Comparison of ENCODE assay signal across 6 cellular contexts in genomic region chr13:62906896-62907295, GRCh38.
"Had no signal": no experiment of that assay in that cellular context is flagged by ENCODE, and none has a peak within 500 bp of the region (broad histone marks: within the 10 kb centered on the region; RNA-seq: fewer than 3 reads in every experiment).

No MANE protein-coding gene starts in this region.

- H3K9me3 ChIP-seq: HAP-1 had no signal

- H3K36me3 ChIP-seq: HAP-1 had no signal

- H2AFZ ChIP-seq: GM23248 had no signal

- H3K4me3 ChIP-seq: GM23248, HAP-1, K562 had no signal

- H3K4me1 ChIP-seq: HAP-1 had no signal

- H3K27ac ChIP-seq: GM23248 had no signal

- DNase-seq: GM23248, GOT3, H7, IMR-90 had no signal

- H3K9ac ChIP-seq: GM23248 had no signal
